In the genomic region with DNA sequence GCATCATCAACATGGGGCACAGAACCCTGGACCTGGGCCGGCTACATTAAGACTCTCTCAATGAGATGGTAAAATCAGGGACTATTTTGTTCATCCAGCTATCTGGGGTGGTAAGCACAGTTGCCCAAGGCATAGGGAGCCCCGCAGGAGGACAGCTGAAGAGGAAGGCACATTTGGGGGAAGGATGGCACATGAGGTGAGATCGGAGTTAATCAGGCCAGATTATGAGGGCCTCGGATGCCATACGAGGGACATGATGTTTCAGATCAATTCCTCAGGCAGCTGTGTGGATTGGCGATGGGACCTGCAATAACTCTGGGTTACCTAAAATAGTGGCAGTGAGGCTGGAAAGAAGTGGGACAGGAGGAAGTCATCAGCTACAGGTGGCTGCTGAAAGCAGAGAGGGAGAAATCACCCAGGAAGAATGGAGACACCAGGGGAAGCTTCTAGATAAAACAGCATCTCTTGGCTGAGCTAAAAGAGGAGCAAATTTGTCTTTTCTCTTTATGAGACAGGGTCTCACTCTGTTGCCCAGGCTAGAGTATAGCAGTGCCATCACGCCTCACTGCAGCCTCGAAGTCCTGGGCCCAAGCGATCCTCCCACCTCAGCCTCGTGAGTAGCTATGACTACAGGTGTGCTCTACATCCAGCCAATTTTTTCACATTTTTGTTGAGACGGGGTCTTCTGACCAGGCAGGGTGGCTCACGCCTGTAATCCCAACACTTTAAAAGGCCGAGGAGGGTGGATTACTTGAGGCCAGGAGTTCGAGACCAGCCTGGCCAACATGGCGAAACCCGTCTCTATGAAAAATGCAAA, we compare ENCODE assay signal across 16 cellular contexts. TPM values are rescaled to one million over a fixed set of nuclear protein-coding genes. Genes with fewer than 3 reads are reported as not detected.
DNase-seq lines count a peak whose midpoint lies in the region; ATAC-seq and TF ChIP-seq lines count a peak whose summit lies in the region.
"Had no signal": no experiment of that assay in that cellular context is flagged by ENCODE, and none has a peak within 500 bp of the region (broad histone marks: within the 10 kb centered on the region; RNA-seq: fewer than 3 reads in every experiment).

No MANE protein-coding gene starts in this region.

- no peak overlapping the region for H3K4me2 ChIP-seq in DND-41 (ENCODE audit: insufficient read depth, low read length)

- no peaks in the 10 kb centered on the region for H3K9me3 Mint-ChIP-seq in activated T-helper 1 cell treated with anti-CD3 and anti-CD28 coated beads, Interleukin-12 subunit alpha, Interleukin-12 subunit beta, Interleukin-2, Interleukin-4 antibody, amounts not matched to agents 30 ng/mL and 10 ng/mL and 1 ng/mL, durations not matched to agents 14 hours and 24 hours and 36 hours
- H3K9me3 Mint-ChIP-seq: activated naive CD4-positive, alpha-beta T cell treated with anti-CD3 and anti-CD28 coated beads, Interleukin-2, amount 50 U/mL, for 72 hours; CD14-positive monocyte had no signal

- no peak for TF ChIP-seq CTCF in DND-41 (IDR thresholded peaks at IDR 0.05; ENCODE audit: borderline replicate concordance, extremely low read depth, low read length, poor library complexity, severe bottlenecking)

- no peak overlapping the region for H3K4me3 Mint-ChIP-seq in activated T-helper 1 cell treated with anti-CD3 and anti-CD28 coated beads, Interleukin-12 subunit alpha, Interleukin-12 subunit beta, Interleukin-2, Interleukin-4 antibody, amounts not matched to agents 30 ng/mL and 10 ng/mL and 1 ng/mL, durations not matched to agents 14 hours and 24 hours and 36 hours

- intact Hi-C loops in activated T-helper 1 cell treated with anti-CD3 and anti-CD28 coated beads, Interleukin-12 subunit alpha, Interleukin-12 subunit beta, Interleukin-2, Interleukin-4 antibody, amounts not matched to agents 30 ng/mL and 10 ng/mL and 1 ng/mL, durations not matched to agents 14 hours and 24 hours and 36 hours (cut with micrococcal nuclease), result no loop called here

- no peak overlapping the region for H3K27ac ChIP-seq in DND-41 (ENCODE audit: low read length)
- H3K27ac ChIP-seq: left lung, uterus had no signal

- peak; percentile 51 for DNase-seq in activated CD8-positive, alpha-beta memory T cell treated with anti-CD3 and anti-CD28 coated beads, Interleukin-2, amount 50 U/mL, for 48 hours
- no peak for DNase-seq in activated CD8-positive, alpha-beta memory T cell treated with anti-CD3 and anti-CD28 coated beads, Interleukin-2, amount 50 U/mL, for 4 hours
- DNase-seq in DND-41 (peak; percentile 4), mucosa of gallbladder (ENCODE audit: low spot score) (peak; percentile 1), NCI-H2171 treated with DMSO at 0.1 percent for 48 hours (lab: John Stamatoyannopoulos, UW) (no peak), GM19240 (ENCODE audit: insufficient read length, low spot score) (no peak)
- no peak for DNase-seq in activated T-helper 1 cell treated with anti-CD3 and anti-CD28 coated beads, Interleukin-12 subunit alpha, Interleukin-12 subunit beta, Interleukin-2, Interleukin-4 antibody, amounts not matched to agents 30 ng/mL and 10 ng/mL and 1 ng/mL, durations not matched to agents 14 hours and 24 hours and 36 hours (ENCODE audit: low spot score)
- DNase-seq: DMS79 treated with DMSO at 0.1 percent for 48 hours, left lung, NCI-H1105, NCI-H524 treated with DMSO at 0.1 percent for 48 hours, substantia nigra, uterus had no signal

- no peak overlapping the region for H3K4me3 ChIP-seq in DND-41 (ENCODE audit: low read depth in 1 of 2, low read length in 2 of 2)
- H3K4me3 ChIP-seq: left lung, uterus had no signal

- no peaks in the 10 kb centered on the region for H3K27me3 ChIP-seq in DND-41 (ENCODE audit: insufficient read depth, low read length, poor library complexity)
- H3K27me3 ChIP-seq: left lung, uterus had no signal

- H3K27me3 Mint-ChIP-seq in activated T-helper 1 cell treated with anti-CD3 and anti-CD28 coated beads, Interleukin-12 subunit alpha, Interleukin-12 subunit beta, Interleukin-2, Interleukin-4 antibody, amounts not matched to agents 30 ng/mL and 10 ng/mL and 1 ng/mL, durations not matched to agents 14 hours and 24 hours and 36 hours (ENCODE audit: insufficient read depth), result no peaks in the 10 kb centered on the region

- no peak overlapping the region for H2AFZ ChIP-seq in DND-41 (ENCODE audit: low read depth, low read length)

- peaks cover 6% of the 10 kb centered on the region for H3K79me2 ChIP-seq in DND-41 (ENCODE audit: insufficient read depth, low read length)

- H4K20me1 ChIP-seq in DND-41 (ENCODE audit: insufficient read depth, low read length), result peaks cover 43% of the 10 kb centered on the region

- peak overlapping the region; percentile 73 for H3K27ac Mint-ChIP-seq in activated T-helper 1 cell treated with anti-CD3 and anti-CD28 coated beads, Interleukin-12 subunit alpha, Interleukin-12 subunit beta, Interleukin-2, Interleukin-4 antibody, amounts not matched to agents 30 ng/mL and 10 ng/mL and 1 ng/mL, durations not matched to agents 14 hours and 24 hours and 36 hours

- H3K36me3 ChIP-seq in DND-41 (ENCODE audit: insufficient read depth, low read length), result peaks cover 54% of the 10 kb centered on the region
- H3K36me3 ChIP-seq: uterus had no signal

- H3K4me1 Mint-ChIP-seq in activated T-helper 1 cell treated with anti-CD3 and anti-CD28 coated beads, Interleukin-12 subunit alpha, Interleukin-12 subunit beta, Interleukin-2, Interleukin-4 antibody, amounts not matched to agents 30 ng/mL and 10 ng/mL and 1 ng/mL, durations not matched to agents 14 hours and 24 hours and 36 hours (ENCODE audit: low read depth), result peaks cover 37% of the 10 kb centered on the region

- H3K9me3 ChIP-seq in DND-41 (ENCODE audit: insufficient read depth, low read length, severe bottlenecking), result no peaks in the 10 kb centered on the region
- H3K9me3 ChIP-seq: left lung, uterus had no signal

- H3K36me3 Mint-ChIP-seq in activated T-helper 1 cell treated with anti-CD3 and anti-CD28 coated beads, Interleukin-12 subunit alpha, Interleukin-12 subunit beta, Interleukin-2, Interleukin-4 antibody, amounts not matched to agents 30 ng/mL and 10 ng/mL and 1 ng/mL, durations not matched to agents 14 hours and 24 hours and 36 hours (ENCODE audit: low read depth), result peaks cover 45% of the 10 kb centered on the region

- no peak overlapping the region for H3K9ac ChIP-seq in DND-41 (ENCODE audit: low read depth, low read length)

- no peak for ATAC-seq in DND-41 (ENCODE audit: insufficient read depth, low read depth)
- ATAC-seq in GM19023 (IDR thresholded peaks at IDR 0.05; ENCODE audit: unreplicated experiment), result no peak
- ATAC-seq: activated naive CD4-positive, alpha-beta T cell treated with anti-CD3 and anti-CD28 coated beads, Interleukin-2, amount 50 U/mL, for 72 hours; left lung had no signal

- H3K4me1 ChIP-seq in DND-41 (ENCODE audit: insufficient read depth, low read length), result peaks cover 21% of the 10 kb centered on the region
- H3K4me1 ChIP-seq: uterus had no signal

RNA-seq across cellular contexts. Expression of gene TOMM20, which starts 21.1 kb away (rescaled TPM):
- 112 and 137 TPM in 2 replicates for total RNA-seq in activated T-helper 1 cell treated with anti-CD3 and anti-CD28 coated beads, Interleukin-12 subunit alpha, Interleukin-12 subunit beta, Interleukin-2, Interleukin-4 antibody, amounts not matched to agents 30 ng/mL and 10 ng/mL and 1 ng/mL, durations not matched to agents 14 hours and 24 hours and 36 hours
- total RNA-seq in mucosa of gallbladder, result 70.3 TPM

RNA-seq across cellular contexts. Expression of gene RBM34, which starts 53.5 kb away (rescaled TPM):
- total RNA-seq in activated T-helper 1 cell treated with anti-CD3 and anti-CD28 coated beads, Interleukin-12 subunit alpha, Interleukin-12 subunit beta, Interleukin-2, Interleukin-4 antibody, amounts not matched to agents 30 ng/mL and 10 ng/mL and 1 ng/mL, durations not matched to agents 14 hours and 24 hours and 36 hours, result 120 and 127 TPM in 2 replicates
- 51.0 TPM for total RNA-seq in mucosa of gallbladder

Comparison
In these comparisons a context has a peak if more than half of its experiments do, and no peak if none do; other contexts are left out.
1. DNase-seq: peak in activated CD8-positive, alpha-beta memory T cell treated with anti-CD3 and anti-CD28 coated beads, Interleukin-2, amount 50 U/mL, for 48 hours (single experiment), DND-41 (single experiment) and mucosa of gallbladder (single experiment); none in activated CD8-positive, alpha-beta memory T cell treated with anti-CD3 and anti-CD28 coated beads, Interleukin-2, amount 50 U/mL, for 4 hours (single experiment), activated T-helper 1 cell treated with anti-CD3 and anti-CD28 coated beads, Interleukin-12 subunit alpha, Interleukin-12 subunit beta, Interleukin-2, Interleukin-4 antibody, amounts not matched to agents 30 ng/mL and 10 ng/mL and 1 ng/mL, durations not matched to agents 14 hours and 24 hours and 36 hours (single experiment), NCI-H2171 treated with DMSO at 0.1 percent for 48 hours (single experiment) and GM19240 (single experiment).